In genomic region chr3:8198605-8199004, GRCh38 we compare ENCODE assay signal across 39 cellular contexts.
"Had no signal": no experiment of that assay in that cellular context is flagged by ENCODE, and none has a peak within 500 bp of the region (broad histone marks: within the 10 kb centered on the region; RNA-seq: fewer than 3 reads in every experiment).

No MANE protein-coding gene starts in this region.

- H3K36me3 ChIP-seq: adrenal gland, ascending aorta, brain microvascular endothelial cell, breast epithelium, cardiac muscle cell had no signal

- H3K4me1 Mint-ChIP-seq: activated naive CD4-positive, alpha-beta T cell treated with anti-CD3 and anti-CD28 coated beads, Interleukin-2, amount 10 ng/mL, durations not matched to agents 7 days and 5 days; activated naive CD4-positive, alpha-beta T cell treated with anti-CD3 and anti-CD28 coated beads, Interleukin-2, amount 50 U/mL, for 24 hours; activated naive CD8-positive, alpha-beta T cell treated with anti-CD3 and anti-CD28 coated beads, Interleukin-2, amount 10 ng/mL, durations not matched to agents 7 days and 5 days; activated naive CD8-positive, alpha-beta T cell treated with anti-CD3 and anti-CD28 coated beads, Interleukin-2, amount 50 U/mL, for 24 hours; activated T-helper 17 cell treated with anti-CD3 and anti-CD28 coated beads, Interleukin-2, amount 50 U/mL, for 72 hours; central memory CD8-positive, alpha-beta T cell had no signal

- H3K27ac Mint-ChIP-seq: activated naive CD4-positive, alpha-beta T cell treated with anti-CD3 and anti-CD28 coated beads for 36 hours; activated naive CD4-positive, alpha-beta T cell treated with anti-CD3 and anti-CD28 coated beads, Interleukin-2, amount 10 ng/mL, durations not matched to agents 7 days and 5 days; activated naive CD4-positive, alpha-beta T cell treated with anti-CD3 and anti-CD28 coated beads, Interleukin-2, amount 50 U/mL, for 24 hours; activated naive CD4-positive, alpha-beta T cell treated with anti-CD3 and anti-CD28 coated beads, Interleukin-2, amount 50 U/mL, for 72 hours; activated naive CD8-positive, alpha-beta T cell; activated naive CD8-positive, alpha-beta T cell treated with anti-CD3 and anti-CD28 coated beads for 36 hours; activated naive CD8-positive, alpha-beta T cell treated with anti-CD3 and anti-CD28 coated beads, Interleukin-2, amount 10 ng/mL, durations not matched to agents 7 days and 5 days; activated naive CD8-positive, alpha-beta T cell treated with anti-CD3 and anti-CD28 coated beads, Interleukin-2, amount 50 U/mL, for 24 hours; activated T-cell treated with anti-CD3 and anti-CD28 coated beads, Interleukin-2, amount 50 U/mL, for 24 hours; activated T-cell treated with anti-CD3 and anti-CD28 coated beads, Interleukin-2, amount 50 U/mL, for 72 hours; activated T-helper 1 cell treated with anti-CD3 and anti-CD28 coated beads, Interleukin-12 subunit alpha, Interleukin-12 subunit beta, Interleukin-2, Interleukin-4 antibody, amounts not matched to agents 30 ng/mL and 10 ng/mL and 1 ng/mL, durations not matched to agents 14 hours and 24 hours and 36 hours; activated T-helper 17 cell treated with anti-CD3 and anti-CD28 coated beads, Interleukin-2, amount 50 U/mL, for 72 hours; activated T-helper 2 cell treated with anti-CD3 and anti-CD28 coated beads, Interferon-gamma antibody, Interleukin-2, Interleukin-4, amounts not matched to agents 10 μg/mL and 5 μg/mL and 100 μg/mL, durations not matched to agents 14 hours and 24 hours and 36 hours; brain had no signal

- DNase-seq: activated effector memory CD4-positive, alpha-beta T cell treated with anti-CD3 and anti-CD28 coated beads, Interleukin-2, amount 50 U/mL, for 16 hours; activated effector memory CD4-positive, alpha-beta T cell treated with Interleukin-2 at 50 U/mL for 16 hours; activated gamma-delta T cell; activated gamma-delta T cell treated with Interleukin-2 at 50 U/mL for 16 hours; activated naive CD4-positive, alpha-beta T cell; activated naive CD4-positive, alpha-beta T cell treated with anti-CD3 and anti-CD28 coated beads for 36 hours; activated naive CD4-positive, alpha-beta T cell treated with anti-CD3 and anti-CD28 coated beads, Interleukin-2, amount 10 ng/mL, durations not matched to agents 7 days and 5 days; activated naive CD4-positive, alpha-beta T cell treated with anti-CD3 and anti-CD28 coated beads, Interleukin-2, amount 50 U/mL, for 16 hours; activated naive CD4-positive, alpha-beta T cell treated with Interleukin-2 at 50 U/mL for 16 hours; activated naive CD8-positive, alpha-beta T cell treated with anti-CD3 and anti-CD28 coated beads for 36 hours; activated naive CD8-positive, alpha-beta T cell treated with anti-CD3 and anti-CD28 coated beads, Interleukin-2, amount 10 ng/mL, durations not matched to agents 7 days and 5 days; activated naive CD8-positive, alpha-beta T cell treated with anti-CD3 and anti-CD28 coated beads, Interleukin-2, amount 50 U/mL, for 24 hours; activated T-cell treated with anti-CD3 and anti-CD28 coated beads, Interleukin-2, amount 50 U/mL, for 1 hour; activated T-cell treated with anti-CD3 and anti-CD28 coated beads, Interleukin-2, amount 50 U/mL, for 24 hours; activated T-cell treated with anti-CD3 and anti-CD28 coated beads, Interleukin-2, amount 50 U/mL, for 4 hours; activated T-cell treated with anti-CD3 and anti-CD28 coated beads, Interleukin-2, amount 50 U/mL, for 48 hours; activated T-cell treated with anti-CD3 and anti-CD28 coated beads, Interleukin-2, amount 50 U/mL, for 72 hours; adrenal gland; amniotic stem cell; amygdala; aorta; body of pancreas; brain microvascular endothelial cell; caudate nucleus; central memory CD4-positive, alpha-beta T cell; cerebellar nuclear complex had no signal

- H3K4me3 ChIP-seq: adrenal gland, ascending aorta, body of pancreas, breast epithelium, cardiac muscle cell had no signal

- H3K4me3 Mint-ChIP-seq: activated naive CD4-positive, alpha-beta T cell treated with anti-CD3 and anti-CD28 coated beads for 36 hours; activated naive CD4-positive, alpha-beta T cell treated with anti-CD3 and anti-CD28 coated beads, Interleukin-2, amount 10 ng/mL, durations not matched to agents 7 days and 5 days; activated naive CD4-positive, alpha-beta T cell treated with anti-CD3 and anti-CD28 coated beads, Interleukin-2, amount 50 U/mL, for 24 hours; activated naive CD8-positive, alpha-beta T cell; activated naive CD8-positive, alpha-beta T cell treated with anti-CD3 and anti-CD28 coated beads for 36 hours; activated naive CD8-positive, alpha-beta T cell treated with anti-CD3 and anti-CD28 coated beads, Interleukin-2, amount 10 ng/mL, durations not matched to agents 7 days and 5 days; activated naive CD8-positive, alpha-beta T cell treated with anti-CD3 and anti-CD28 coated beads, Interleukin-2, amount 50 U/mL, for 24 hours; activated T-cell treated with anti-CD3 and anti-CD28 coated beads, Interleukin-2, amount 50 U/mL, for 24 hours; activated T-cell treated with anti-CD3 and anti-CD28 coated beads, Interleukin-2, amount 50 U/mL, for 4 hours; activated T-cell treated with anti-CD3 and anti-CD28 coated beads, Interleukin-2, amount 50 U/mL, for 72 hours; activated T-helper 1 cell treated with anti-CD3 and anti-CD28 coated beads, Interleukin-12 subunit alpha, Interleukin-12 subunit beta, Interleukin-2, Interleukin-4 antibody, amounts not matched to agents 30 ng/mL and 10 ng/mL and 1 ng/mL, durations not matched to agents 14 hours and 24 hours and 36 hours; activated T-helper 17 cell treated with anti-CD3 and anti-CD28 coated beads, Interleukin-2, amount 50 U/mL, for 72 hours; brain; central memory CD8-positive, alpha-beta T cell had no signal

- ATAC-seq: activated naive CD4-positive, alpha-beta T cell treated with anti-CD3 and anti-CD28 coated beads, Interleukin-2, amount 50 U/mL, for 72 hours; activated naive CD8-positive, alpha-beta T cell treated with anti-CD3 and anti-CD28 coated beads, Interleukin-2, amount 50 U/mL, for 24 hours; activated T-cell treated with anti-CD3 and anti-CD28 coated beads, Interleukin-2, amount 50 U/mL, for 4 hours; activated T-cell treated with anti-CD3 and anti-CD28 coated beads, Interleukin-2, amount 50 U/mL, for 72 hours; activated T-helper 17 cell treated with anti-CD3 and anti-CD28 coated beads, Interleukin-2, amount 50 U/mL, for 72 hours; body of pancreas had no signal

- H3K9me3 Mint-ChIP-seq: activated naive CD4-positive, alpha-beta T cell treated with anti-CD3 and anti-CD28 coated beads for 36 hours; activated naive CD4-positive, alpha-beta T cell treated with anti-CD3 and anti-CD28 coated beads, Interleukin-2, amount 10 ng/mL, durations not matched to agents 7 days and 5 days; activated naive CD4-positive, alpha-beta T cell treated with anti-CD3 and anti-CD28 coated beads, Interleukin-2, amount 50 U/mL, for 24 hours; activated naive CD4-positive, alpha-beta T cell treated with anti-CD3 and anti-CD28 coated beads, Interleukin-2, amount 50 U/mL, for 72 hours; activated naive CD8-positive, alpha-beta T cell treated with anti-CD3 and anti-CD28 coated beads for 36 hours; activated naive CD8-positive, alpha-beta T cell treated with anti-CD3 and anti-CD28 coated beads, Interleukin-2, amount 10 ng/mL, durations not matched to agents 7 days and 5 days; activated naive CD8-positive, alpha-beta T cell treated with anti-CD3 and anti-CD28 coated beads, Interleukin-2, amount 50 U/mL, for 24 hours; activated T-cell treated with anti-CD3 and anti-CD28 coated beads, Interleukin-2, amount 50 U/mL, for 24 hours; activated T-cell treated with anti-CD3 and anti-CD28 coated beads, Interleukin-2, amount 50 U/mL, for 4 hours; activated T-cell treated with anti-CD3 and anti-CD28 coated beads, Interleukin-2, amount 50 U/mL, for 72 hours; activated T-helper 1 cell treated with anti-CD3 and anti-CD28 coated beads, Interleukin-12 subunit alpha, Interleukin-12 subunit beta, Interleukin-2, Interleukin-4 antibody, amounts not matched to agents 30 ng/mL and 10 ng/mL and 1 ng/mL, durations not matched to agents 14 hours and 24 hours and 36 hours; activated T-helper 17 cell treated with anti-CD3 and anti-CD28 coated beads, Interleukin-2, amount 50 U/mL, for 72 hours; activated T-helper 2 cell treated with anti-CD3 and anti-CD28 coated beads, Interferon-gamma antibody, Interleukin-2, Interleukin-4, amounts not matched to agents 10 μg/mL and 5 μg/mL and 100 μg/mL, durations not matched to agents 14 hours and 24 hours and 36 hours; central memory CD8-positive, alpha-beta T cell had no signal

- H3K27ac ChIP-seq: adrenal gland, ascending aorta, body of pancreas, brain microvascular endothelial cell, breast epithelium, cardiac muscle cell had no signal

- FAIRE-seq: astrocyte, bronchial epithelial cell had no signal

- H3K4me1 ChIP-seq: adrenal gland, ascending aorta, body of pancreas, breast epithelium had no signal

- H3K27me3 Mint-ChIP-seq: activated naive CD4-positive, alpha-beta T cell treated with anti-CD3 and anti-CD28 coated beads, Interleukin-2, amount 10 ng/mL, durations not matched to agents 7 days and 5 days had no signal

- H3K36me3 Mint-ChIP-seq: activated naive CD4-positive, alpha-beta T cell treated with anti-CD3 and anti-CD28 coated beads, Interleukin-2, amount 10 ng/mL, durations not matched to agents 7 days and 5 days; activated naive CD4-positive, alpha-beta T cell treated with anti-CD3 and anti-CD28 coated beads, Interleukin-2, amount 50 U/mL, for 24 hours; activated naive CD4-positive, alpha-beta T cell treated with anti-CD3 and anti-CD28 coated beads, Interleukin-2, amount 50 U/mL, for 72 hours; activated naive CD8-positive, alpha-beta T cell treated with anti-CD3 and anti-CD28 coated beads for 36 hours; activated naive CD8-positive, alpha-beta T cell treated with anti-CD3 and anti-CD28 coated beads, Interleukin-2, amount 10 ng/mL, durations not matched to agents 7 days and 5 days; brain had no signal

- H3K27me3 ChIP-seq: adrenal gland, ascending aorta, body of pancreas, brain microvascular endothelial cell, breast epithelium, cardiac muscle cell had no signal

- H3K9me3 ChIP-seq: adrenal gland, ascending aorta, body of pancreas, breast epithelium had no signal
